ENCODE assay signal across 12 cellular contexts in genomic region chr21:46151989-46152938, GRCh38. TPM values are rescaled to one million over a fixed set of nuclear protein-coding genes. Genes with fewer than 3 reads are reported as not detected.
DNase-seq lines count a peak whose midpoint lies in the region; ATAC-seq and TF ChIP-seq lines count a peak whose summit lies in the region.
"Had no signal": no experiment of that assay in that cellular context is flagged by ENCODE, and none has a peak within 500 bp of the region (broad histone marks: within the 10 kb centered on the region; RNA-seq: fewer than 3 reads in every experiment).

No MANE protein-coding gene starts in this region.

- H4K8ac ChIP-seq in neuronal stem cell (ENCODE audit: low read depth, low read length), result peak overlapping the region; percentile 82

- no peaks in the 10 kb centered on the region for H3K36me3 ChIP-seq in OCI-LY3 (replicated peaks; ENCODE audit: low read depth, low read length)
- no peaks in the 10 kb centered on the region for H3K36me3 ChIP-seq in cardiac muscle cell
- peaks cover 0 to 4% of the 10 kb centered on the region in 2 donors for H3K36me3 ChIP-seq in neuronal stem cell (replicated peaks in 1 of 2; ENCODE audit: control insufficient read depth in 2 of 2, insufficient read depth in 2 of 2, low read length in 2 of 2)

- DNase-seq in ELF-1 (ENCODE audit: low read depth, low spot score) (peak; percentile 1), cardiac muscle cell (ENCODE audit: low read depth in 1 of 2, low spot score in 1 of 2) (no peak), neuronal stem cell (ENCODE audit: low spot score) (no peak), RPMI8226 (no peak), omental fat pad (ENCODE audit: low spot score) (no peak), cerebellar cortex (ENCODE audit: low spot score) (no peak)
- DNase-seq: MM.1S, NCI-H2227 treated with DMSO at 0.1 percent for 48 hours had no signal

- peaks cover 5% of the 10 kb centered on the region for H3K79me1 ChIP-seq in neuronal stem cell (ENCODE audit: low read depth, low read length)

- H3K79me2 ChIP-seq in OCI-LY3 (ENCODE audit: low read length), result no peaks in the 10 kb centered on the region

- no peak overlapping the region for H2BK5ac ChIP-seq in neuronal stem cell (ENCODE audit: low read length)

- H3K27me3 ChIP-seq in OCI-LY3 (ENCODE audit: low read depth, low read length), result no peaks in the 10 kb centered on the region
- no peaks in the 10 kb centered on the region for H3K27me3 ChIP-seq in cardiac muscle cell
- no peaks in the 10 kb centered on the region for H3K27me3 ChIP-seq in neuronal stem cell (ENCODE audit: control insufficient read depth in 3 of 3, insufficient read depth in 3 of 3, low read depth in 1 of 3, low read length in 3 of 3)

- peak overlapping the region; percentile 85 for H3K18ac ChIP-seq in neuronal stem cell (ENCODE audit: low read length)

- no peak overlapping the region for H3K27ac ChIP-seq in OCI-LY3 (ENCODE audit: low read length)
- H3K27ac ChIP-seq in cardiac muscle cell, result peak overlapping the region; percentile 91
- peak overlapping the region; percentile 31 for H3K27ac ChIP-seq in neuronal stem cell (replicated peaks; ENCODE audit: low read length)

- peak overlapping the region; percentile 89 for H4K91ac ChIP-seq in neuronal stem cell (ENCODE audit: low read depth, low read length, poor library complexity)

- H2AFZ ChIP-seq in OCI-LY3 (ENCODE audit: low read depth, low read length) (no peak overlapping the region), neuronal stem cell (ENCODE audit: low read length) (peak overlapping the region; percentile 86)

- H3K23ac ChIP-seq in neuronal stem cell (ENCODE audit: low read depth, low read length, poor library complexity), result peak overlapping the region; percentile 43

- no peaks in the 10 kb centered on the region for H3K9me3 ChIP-seq in OCI-LY3 (ENCODE audit: insufficient read depth, low read length)
- no peaks in the 10 kb centered on the region for H3K9me3 ChIP-seq in cardiac muscle cell (ENCODE audit: low read depth)
- H3K9me3 ChIP-seq in neuronal stem cell (replicated peaks in 1 of 2; ENCODE audit: control insufficient read depth in 2 of 2, insufficient read depth in 1 of 2, low read depth in 1 of 2, low read length in 2 of 2), result peaks cover 0 to 3% of the 10 kb centered on the region in 2 donors

- TF ChIP-seq CTCF in OCI-LY3 (IDR thresholded peaks at IDR 0.05; ENCODE audit: low read depth, low read length), result no peak
- TF ChIP-seq CTCF in cardiac muscle cell (IDR thresholded peaks at IDR 0.05; ENCODE audit: low read depth, low read length), result no peak
- TF ChIP-seq CTCF in omental fat pad (IDR thresholded peaks at IDR 0.05), result no peak

- H3K9ac ChIP-seq in OCI-LY3 (ENCODE audit: low read length), result no peak overlapping the region
- peak overlapping the region; percentile 60 for H3K9ac ChIP-seq in neuronal stem cell (ENCODE audit: low read depth, low read length, poor library complexity)

- ATAC-seq in GM19463 (IDR thresholded peaks at IDR 0.05; ENCODE audit: unreplicated experiment) (no peak), omental fat pad (ENCODE audit: low FRiP score) (no peak)

- H2AK5ac ChIP-seq in neuronal stem cell (ENCODE audit: low read depth, low read length), result peak overlapping the region; percentile 94

- H4K20me1 ChIP-seq in OCI-LY3 (ENCODE audit: insufficient read depth, low read length), result no peaks in the 10 kb centered on the region

- peak overlapping the region; percentile 54 for H2BK120ac ChIP-seq in neuronal stem cell (ENCODE audit: low read depth, low read length)

- no CpG with 5 or more reads among the region's 45 CpGs for WGBS in neuronal stem cell (ENCODE audit: extremely low coverage in 2 of 2, insufficient read length in 2 of 2, insufficient replicate concordance in 1 of 2), 2 donors

- peak overlapping the region; percentile 63 for H2BK12ac ChIP-seq in neuronal stem cell (ENCODE audit: low read length)

- peak overlapping the region; percentile 93 for H3K4ac ChIP-seq in neuronal stem cell (ENCODE audit: low read length)

- H2BK15ac ChIP-seq in neuronal stem cell (ENCODE audit: low read length), result peak overlapping the region; percentile 97

- H3K4me3 ChIP-seq in OCI-LY3 (ENCODE audit: low read length) (no peak overlapping the region), cardiac muscle cell (no peak overlapping the region), neuronal stem cell (ENCODE audit: low read length in 2 of 2) (no peak overlapping the region)

- H3K4me1 ChIP-seq in OCI-LY3 (ENCODE audit: low read length), result no peaks in the 10 kb centered on the region
- H3K4me1 ChIP-seq in cardiac muscle cell (ENCODE audit: low read depth), result peaks cover 42% of the 10 kb centered on the region
- peaks cover 15 to 26% of the 10 kb centered on the region in 2 donors for H3K4me1 ChIP-seq in neuronal stem cell (ENCODE audit: control insufficient read depth in 2 of 2, insufficient read depth in 1 of 2, low read depth in 1 of 2, low read length in 2 of 2)

- H3K14ac ChIP-seq in neuronal stem cell (ENCODE audit: low read length), result peak overlapping the region; percentile 71

- H3K4me2 ChIP-seq in OCI-LY3 (ENCODE audit: low read length) (peak overlapping the region; percentile 49; the same call in 1 of the 2 replicates), neuronal stem cell (ENCODE audit: insufficient read depth, low read length, poor library complexity, severe bottlenecking) (no peak overlapping the region)

RNA-seq across cellular contexts. Expression of gene FTCD, which starts 3.1 kb away (rescaled TPM):
- total RNA-seq in cardiac muscle cell (9.5 and 18.9 TPM in 2 replicates), omental fat pad (not detected)
- 27.4 and 31.1 TPM in 2 replicates for polyA plus RNA-seq in cardiac muscle cell
- 2.1 TPM for polyA plus RNA-seq in neuronal stem cell (2013, experiment 1 of 2)
- polyA plus RNA-seq in neuronal stem cell (2013, experiment 2 of 2), result 2.0 TPM
- total RNA-seq: H7, pulmonary artery endothelial cell had no signal

RNA-seq across cellular contexts. Expression of gene SPATC1L, which starts 32.0 kb away (rescaled TPM):
- total RNA-seq in cardiac muscle cell (45.7 and 58.8 TPM in 2 replicates), omental fat pad (1 to 10 TPM in 3 of 4 donors, under 1 TPM in 1; 0.96 to 8.0 (median 2.8) TPM)
- 63.0 and 69.2 TPM in 2 replicates for polyA plus RNA-seq in cardiac muscle cell
- polyA plus RNA-seq in neuronal stem cell (2013, experiment 1 of 2), result 38.2 TPM
- polyA plus RNA-seq in neuronal stem cell (2013, experiment 2 of 2), result 37.5 TPM

RNA-seq across cellular contexts. Expression of gene COL6A2, which starts 54.4 kb away (rescaled TPM):
- total RNA-seq in cardiac muscle cell (212 and 260 TPM in 2 replicates), omental fat pad (1,000 to 10,000 TPM in 1 of 4 donors, 100 to 1,000 TPM in 3; 480 to 1,153 (median 616) TPM)
- polyA plus RNA-seq in cardiac muscle cell, result 153 and 216 TPM in 2 replicates
- 19.3 TPM for polyA plus RNA-seq in neuronal stem cell (2013, experiment 1 of 2)
- 19.1 TPM for polyA plus RNA-seq in neuronal stem cell (2013, experiment 2 of 2)
